22 cellular contexts compared by ENCODE assay signal in the genomic region with DNA sequence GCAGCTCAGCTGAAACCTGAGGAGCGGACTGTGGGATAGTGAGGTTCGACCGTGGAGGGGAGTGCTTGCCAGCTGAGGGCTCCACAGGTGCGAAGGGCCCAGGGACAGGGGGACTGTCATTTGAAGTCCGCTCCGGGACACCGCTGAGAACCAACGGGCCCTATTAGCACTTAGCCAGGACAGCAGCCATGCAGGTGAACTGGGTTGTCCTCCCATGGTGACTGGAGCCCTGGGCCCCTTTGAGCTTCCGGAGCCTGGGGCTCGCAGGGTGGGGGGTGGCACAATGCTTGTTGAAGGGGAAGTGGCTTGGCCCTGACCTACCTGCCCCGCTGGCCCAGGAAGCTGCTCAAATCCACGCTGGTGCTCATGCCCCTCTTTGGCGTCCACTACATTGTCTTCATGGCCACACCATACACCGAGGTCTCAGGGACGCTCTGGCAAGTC. TPM values are rescaled to one million over a fixed set of nuclear protein-coding genes. Genes with fewer than 3 reads are reported as not detected.
A peak's percentile ranks its signal among the peaks of the same experiment; 100 is the strongest.
DNase-seq lines count a peak whose midpoint lies in the region; ATAC-seq, FAIRE-seq and TF ChIP-seq lines count a peak whose summit lies in the region.
"Had no signal": no experiment of that assay in that cellular context is flagged by ENCODE, and none has a peak within 500 bp of the region (broad histone marks: within the 10 kb centered on the region; RNA-seq: fewer than 3 reads in every experiment).

No MANE protein-coding gene starts in this region.

- H3K4me1 ChIP-seq in heart right ventricle (peaks cover 0 to 23% (median 15%) of the 10 kb centered on the region in 9 donors), kidney (ENCODE audit: control insufficient read depth in 1 of 2, insufficient read depth in 1 of 2, low read depth in 1 of 2, low read length in 2 of 2) (peaks cover 0 to 6% of the 10 kb centered on the region in 2 donors), A673 (ENCODE audit: insufficient read depth, low read length, poor library complexity, severe bottlenecking) (no peaks in the 10 kb centered on the region)
- H3K4me1 ChIP-seq: BE2C had no signal

- peak; percentile 12 for DNase-seq in left cardiac atrium
- DNase-seq in heart right ventricle, result no peak
- peak; percentile 42 for DNase-seq in CD14-positive monocyte (ENCODE audit: low spot score)
- peak; percentile 73 for DNase-seq in kidney
- peak; percentile 66 for DNase-seq in posterior vena cava (ENCODE audit: low spot score)
- no peak for DNase-seq in NCI-H2029 (lab: John Stamatoyannopoulos, UW)
- no peak for DNase-seq in islet precursor cell
- no peak for DNase-seq in A673 (ENCODE audit: low spot score)
- DNase-seq: BE2C, COR-L47, DND-41, GDM1, GOT3, H9 had no signal

- H3K27ac Mint-ChIP-seq in CD14-positive monocyte, result peak overlapping the region in 1 of 7 donors; percentile 30
- H3K27ac Mint-ChIP-seq: CD8-positive, alpha-beta T cell had no signal

- H3K4me3 Mint-ChIP-seq in CD14-positive monocyte, result no peak overlapping the region
- H3K4me3 Mint-ChIP-seq: CD8-positive, alpha-beta T cell; H9 had no signal

- H3K27me3 ChIP-seq in heart right ventricle (peaks cover 0 to 20% (median 11%) of the 10 kb centered on the region in 7 donors), A673 (replicated peaks; ENCODE audit: insufficient read depth, low read depth, low read length, poor library complexity) (no peaks in the 10 kb centered on the region)
- H3K27me3 ChIP-seq: BE2C had no signal

- FAIRE-seq in kidney (lab: Jason Lieb, UNC), result no peak
- FAIRE-seq: A204.1, D721Med, GM12892, GM19239, HTR-8/SVneo had no signal

- intact Hi-C loops in left cardiac atrium (cut with DNase I), result no loop called here
- intact Hi-C loops in heart right ventricle (cut with DNase I), result no loop called here
- intact Hi-C loops in CD14-positive monocyte (cut with micrococcal nuclease), result no loop called here
- intact Hi-C loops in kidney (cut with DNase I), result no loop called here
- intact Hi-C loops in posterior vena cava (cut with DNase I), result no loop called here
- intact Hi-C loops in A673 (cut with micrococcal nuclease; ENCODE audit: unreplicated experiment), result no loop called here

- POLR2A ChIA-PET in A673 (lab: Charles Lee; ENCODE audit: low non-redundant PET), result no interaction called here

- H3K36me3 ChIP-seq in heart right ventricle, result no peaks in the 10 kb centered on the region
- H3K36me3 ChIP-seq in kidney (ENCODE audit: control insufficient read depth in 1 of 2, insufficient read depth in 2 of 2, low read length in 2 of 2), result peaks cover 0 to 20% of the 10 kb centered on the region in 2 donors
- no peaks in the 10 kb centered on the region for H3K36me3 ChIP-seq in A673 (ENCODE audit: insufficient read depth, low read length, poor library complexity, severe bottlenecking)
- H3K36me3 ChIP-seq: BE2C had no signal

- H3K27ac ChIP-seq in heart right ventricle, result no peak overlapping the region
- no peak overlapping the region for H3K27ac ChIP-seq in kidney (ENCODE audit: low read depth in 2 of 2, low read length in 2 of 2)
- H3K27ac ChIP-seq in A673 (ENCODE audit: low read depth, low read length, poor library complexity, severe bottlenecking), result no peak overlapping the region
- H3K27ac ChIP-seq: C4-2B had no signal

- H3K4me3 ChIP-seq in heart right ventricle (no peak overlapping the region), kidney (ENCODE audit: low read length in 2 of 2) (no peak overlapping the region), A673 (ENCODE audit: low read depth, low read length, poor library complexity, severe bottlenecking) (no peak overlapping the region)

- WGBS in heart right ventricle, 2 donors, result 93 to 94% methylated on average over 15 of the region's 15 CpGs

- no TSS peak for BruUV-seq in A673 (replicated peaks; lab: Mats Ljungman, UMichigan)

- H3K9ac ChIP-seq in kidney (ENCODE audit: low read length in 2 of 2), result no peak overlapping the region

- H3K9me3 ChIP-seq in heart right ventricle (no peaks in the 10 kb centered on the region), kidney (ENCODE audit: control insufficient read depth in 1 of 2, low read length in 2 of 2) (no peaks in the 10 kb centered on the region), A673 (ENCODE audit: low read depth, low read length, poor library complexity, severe bottlenecking) (no peaks in the 10 kb centered on the region)
- H3K9me3 ChIP-seq: BE2C had no signal

- peaks cover 20% of the 10 kb centered on the region for H3K4me1 Mint-ChIP-seq in CD14-positive monocyte
- H3K4me1 Mint-ChIP-seq: H9 had no signal

- no peaks in the 10 kb centered on the region for H3K36me3 Mint-ChIP-seq in CD14-positive monocyte
- H3K36me3 Mint-ChIP-seq: CD8-positive, alpha-beta T cell had no signal

- TF ChIP-seq CTCF in heart right ventricle (IDR thresholded peaks at IDR 0.05) (no peak), CD14-positive monocyte (IDR thresholded peaks at IDR 0.05) (no peak), kidney (IDR thresholded peaks at IDR 0.05; ENCODE audit: borderline replicate concordance, extremely low read depth, insufficient read depth) (no peak), A673 (conservative IDR thresholded peaks at IDR 0.05; ENCODE audit: low read depth, low read length) (no peak)

- CTCF ChIA-PET in A673 (lab: Charles Lee), result no interaction called here

- ATAC-seq in left cardiac atrium, result no peak
- no peak for ATAC-seq in heart right ventricle
- ATAC-seq: CD8-positive, alpha-beta T cell had no signal

- peaks cover 0 to 3% (median 0%) of the 10 kb centered on the region in 7 donors for H3K9me3 Mint-ChIP-seq in CD14-positive monocyte
- H3K9me3 Mint-ChIP-seq: CD8-positive, alpha-beta T cell; H9 had no signal

- H3K27me3 Mint-ChIP-seq in CD14-positive monocyte (ENCODE audit: low read depth in 3 of 3), result peaks cover 22 to 29% (median 26%) of the 10 kb centered on the region in 3 donors

RNA-seq across cellular contexts. Expression of a gene that starts 24.7 kb away (rescaled TPM):
- total RNA-seq in left cardiac atrium, result 10 to 100 TPM in 1 of 2 donors, 1 to 10 TPM in 1; 5.4 to 10.0 TPM
- 10 to 100 TPM in 2 of 10 donors, 1 to 10 TPM in 8; 1.5 to 18.5 (median 3.0) TPM for total RNA-seq in heart right ventricle
- polyA plus RNA-seq in heart right ventricle, result 10 to 100 TPM; 12.8 to 89.8 TPM
- polyA plus RNA-seq in CD14-positive monocyte, result not detected
- total RNA-seq in kidney, result 286 TPM
- polyA plus RNA-seq in kidney (ENCODE audit: insufficient read depth, low read depth, low replicate concordance), result 1,885 TPM
- total RNA-seq in posterior vena cava, result 10 to 100 TPM in 1 of 2 donors, 1 to 10 TPM in 1; 5.8 to 17.9 TPM
- total RNA-seq in A673 (2021), result 1.2 and 1.7 TPM in 2 replicates
- total RNA-seq: CD8-positive, alpha-beta T cell had no signal

RNA-seq across cellular contexts. Expression of a gene that starts 39.0 kb away (rescaled TPM):
- total RNA-seq in left cardiac atrium (100 to 1,000 TPM; 157 to 557 TPM), heart right ventricle (1,000 to 10,000 TPM; 5,377 to 9,904 (median 7,431) TPM), kidney (41.3 TPM), posterior vena cava (1 to 10 TPM; 3.2 to 5.9 TPM), A673 (2021) (not detected in 2 replicates)
- polyA plus RNA-seq in heart right ventricle (1,000 to 10,000 TPM; 7,541 to 8,578 TPM), CD14-positive monocyte (not detected), kidney (ENCODE audit: insufficient read depth, low read depth, low replicate concordance) (81.9 TPM)
- total RNA-seq: CD8-positive, alpha-beta T cell had no signal
- polyA plus RNA-seq: AG04450 had no signal

Comparison
In these comparisons a context has a peak if more than half of its experiments do, and no peak if none do; other contexts are left out.
1. DNase-seq: peak in left cardiac atrium (single experiment), CD14-positive monocyte (single experiment), kidney (single experiment) and posterior vena cava (single experiment); none in heart right ventricle (0 of 2), NCI-H2029 (single experiment), islet precursor cell (single experiment) and A673 (single experiment).
2. RNA of a gene that starts 39.0 kb away (total RNA-seq): 5,377 to 9,904 TPM in heart right ventricle; 157 to 557 TPM in left cardiac atrium, 41.3 TPM in kidney (single experiment), 3.2 to 5.9 TPM in posterior vena cava and not detected in A673; every median in the first group is over 4 times any median in the second.
3. RNA of a gene that starts 24.7 kb away (total RNA-seq): 286 TPM in kidney (single experiment); 5.8 to 17.9 TPM in posterior vena cava, 5.4 to 10.0 TPM in left cardiac atrium, 1.5 to 18.5 TPM in heart right ventricle and 1.2 to 1.7 TPM in A673; every median in the first group is over 10 times any median in the second.